In the genomic region with DNA sequence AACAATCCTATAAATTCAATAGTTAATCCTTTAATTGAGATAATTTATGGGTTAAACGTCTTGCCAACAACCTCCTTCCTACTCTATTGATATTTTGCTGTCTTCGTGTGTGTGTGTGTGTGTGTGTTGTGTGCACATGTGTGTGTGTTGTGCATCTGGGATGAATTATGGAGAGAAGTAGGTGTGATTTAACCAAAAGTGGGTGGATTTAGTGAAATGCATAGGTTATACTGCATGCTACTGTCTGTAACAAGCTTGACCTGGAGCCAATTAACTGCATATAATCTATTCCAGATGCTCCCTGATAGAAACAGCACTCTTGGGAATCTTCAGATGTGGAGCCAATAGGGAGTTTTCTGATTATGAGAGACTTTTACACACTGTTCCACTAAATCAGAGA, we compare ENCODE assay signal across 13 cellular contexts.
"Had no signal": no experiment of that assay in that cellular context is flagged by ENCODE, and none has a peak within 500 bp of the region (broad histone marks: within the 10 kb centered on the region; RNA-seq: fewer than 3 reads in every experiment).

No MANE protein-coding gene starts in this region.

- H3K27ac ChIP-seq: right atrium auricular region, tibial nerve had no signal

- DNase-seq: activated CD4-positive, alpha-beta memory T cell treated with anti-CD3 and anti-CD28 coated beads, Interleukin-2, amount 10 ng/mL, durations not matched to agents 7 days and 5 days; activated gamma-delta T cell treated with Interleukin-2 at 50 U/mL for 16 hours; activated naive CD8-positive, alpha-beta T cell treated with anti-CD3 and anti-CD28 coated beads, Interleukin-2, amount 10 ng/mL, durations not matched to agents 7 days and 5 days; activated T-cell treated with anti-CD3 and anti-CD28 coated beads, Interleukin-2, amount 50 U/mL, for 72 hours; aorta; effector CD4-positive, alpha-beta T cell; immature natural killer cell; left cardiac atrium; naive thymus-derived CD4-positive, alpha-beta T cell; T-helper 9 cell had no signal

- H3K27me3 Mint-ChIP-seq: activated CD4-positive, alpha-beta memory T cell treated with anti-CD3 and anti-CD28 coated beads, Interleukin-2, amount 10 ng/mL, durations not matched to agents 7 days and 5 days; activated naive CD8-positive, alpha-beta T cell treated with anti-CD3 and anti-CD28 coated beads, Interleukin-2, amount 10 ng/mL, durations not matched to agents 7 days and 5 days; naive thymus-derived CD4-positive, alpha-beta T cell had no signal

- H3K4me1 Mint-ChIP-seq: activated CD4-positive, alpha-beta memory T cell treated with anti-CD3 and anti-CD28 coated beads, Interleukin-2, amount 10 ng/mL, durations not matched to agents 7 days and 5 days; activated naive CD8-positive, alpha-beta T cell treated with anti-CD3 and anti-CD28 coated beads, Interleukin-2, amount 10 ng/mL, durations not matched to agents 7 days and 5 days; immature natural killer cell; naive thymus-derived CD4-positive, alpha-beta T cell had no signal

- H3K27ac Mint-ChIP-seq: activated CD4-positive, alpha-beta memory T cell treated with anti-CD3 and anti-CD28 coated beads, Interleukin-2, amount 10 ng/mL, durations not matched to agents 7 days and 5 days; activated naive CD8-positive, alpha-beta T cell treated with anti-CD3 and anti-CD28 coated beads, Interleukin-2, amount 10 ng/mL, durations not matched to agents 7 days and 5 days; activated T-cell treated with anti-CD3 and anti-CD28 coated beads, Interleukin-2, amount 50 U/mL, for 72 hours; immature natural killer cell; naive thymus-derived CD4-positive, alpha-beta T cell had no signal

- H3K36me3 ChIP-seq: right atrium auricular region, tibial nerve had no signal

- H3K4me3 ChIP-seq: right atrium auricular region, smooth muscle cell, tibial nerve had no signal

- H3K36me3 Mint-ChIP-seq: activated naive CD8-positive, alpha-beta T cell treated with anti-CD3 and anti-CD28 coated beads, Interleukin-2, amount 10 ng/mL, durations not matched to agents 7 days and 5 days; immature natural killer cell; naive thymus-derived CD4-positive, alpha-beta T cell had no signal

- H3K4me1 ChIP-seq: right atrium auricular region, tibial nerve had no signal

- H3K9me3 Mint-ChIP-seq: activated CD4-positive, alpha-beta memory T cell treated with anti-CD3 and anti-CD28 coated beads, Interleukin-2, amount 10 ng/mL, durations not matched to agents 7 days and 5 days; activated naive CD8-positive, alpha-beta T cell treated with anti-CD3 and anti-CD28 coated beads, Interleukin-2, amount 10 ng/mL, durations not matched to agents 7 days and 5 days; activated T-cell treated with anti-CD3 and anti-CD28 coated beads, Interleukin-2, amount 50 U/mL, for 72 hours had no signal

- H3K27me3 ChIP-seq: right atrium auricular region, tibial nerve had no signal

- H3K4me3 Mint-ChIP-seq: activated CD4-positive, alpha-beta memory T cell treated with anti-CD3 and anti-CD28 coated beads, Interleukin-2, amount 10 ng/mL, durations not matched to agents 7 days and 5 days; activated naive CD8-positive, alpha-beta T cell treated with anti-CD3 and anti-CD28 coated beads, Interleukin-2, amount 10 ng/mL, durations not matched to agents 7 days and 5 days; activated T-cell treated with anti-CD3 and anti-CD28 coated beads, Interleukin-2, amount 50 U/mL, for 72 hours; immature natural killer cell; naive thymus-derived CD4-positive, alpha-beta T cell had no signal

- ATAC-seq: activated T-cell treated with anti-CD3 and anti-CD28 coated beads, Interleukin-2, amount 50 U/mL, for 72 hours; left cardiac atrium; naive thymus-derived CD4-positive, alpha-beta T cell had no signal

- H3K4me2 ChIP-seq: smooth muscle cell had no signal

- H3K9me3 ChIP-seq: right atrium auricular region, tibial nerve had no signal
